25 cellular contexts compared by ENCODE assay signal in genomic region chr11:1178201-1178885, GRCh38. TPM values are rescaled to one million over a fixed set of nuclear protein-coding genes. Genes with fewer than 3 reads are reported as not detected.
"Had no signal": no experiment of that assay in that cellular context is flagged by ENCODE, and none has a peak within 500 bp of the region (broad histone marks: within the 10 kb centered on the region; RNA-seq: fewer than 3 reads in every experiment).

No MANE protein-coding gene starts in this region.

- ATAC-seq: naive thymus-derived CD4-positive, alpha-beta T cell; sciatic nerve; stimulated activated memory B cell treated with anti-CD40 and anti-IgM and Interleukin-4, amounts not matched to agents 10 μg/mL and 1 μg/mL and 100 μg/mL, for 72 hours had no signal

- H3K27me3 ChIP-seq: ovary, upper lobe of left lung, uterus had no signal

- H3K27ac ChIP-seq: dorsolateral prefrontal cortex, ovary, spleen, tibial artery, upper lobe of left lung, uterus had no signal

- H3K4me1 ChIP-seq: spleen, tibial artery, upper lobe of left lung, uterus had no signal

- DNase-seq: cortex of kidney; dorsolateral prefrontal cortex; effector CD8-positive, alpha-beta T cell; foreskin melanocyte; islet precursor cell; mammary epithelial cell; naive thymus-derived CD4-positive, alpha-beta T cell; nucleus accumbens; ovary; spleen; stimulated activated CD4-positive, alpha-beta T cell treated with anti-CD3 and anti-CD28 coated beads, Interleukin-15, amount 100 ng/mL, for 24 hours; stimulated activated CD4-positive, alpha-beta T cell treated with anti-CD3 and anti-CD28 coated beads, Interleukin-1b, Interleukin-23, amount 100 ng/mL, for 48 hours; stimulated activated CD4-positive, alpha-beta T cell treated with anti-CD3 and anti-CD28 coated beads, Interleukin-4, amount 100 ng/mL, for 24 hours; tibial artery; uterus had no signal

- H3K36me3 ChIP-seq: ovary, spleen, tibial artery, upper lobe of left lung, uterus had no signal

- H3K4me3 ChIP-seq: dorsolateral prefrontal cortex, ovary, spleen, tibial artery, upper lobe of left lung, uterus had no signal

- H3K9me3 ChIP-seq: ovary, spleen, tibial artery, upper lobe of left lung, uterus had no signal

RNA-seq across cellular contexts. Expression of gene MUC5AC, which starts 20.6 kb away (rescaled TPM):
- total RNA-seq: glomerular endothelial cell; liver; mammary epithelial cell; mesenteric fat pad; naive thymus-derived CD4-positive, alpha-beta T cell; neural crest cell; progenitor cell of endocrine pancreas; spleen had no signal
- polyA plus RNA-seq: liver; naive thymus-derived CD4-positive, alpha-beta T cell; ovary had no signal

RNA-seq across cellular contexts. Expression of gene MUC5B, which starts 44.5 kb away (rescaled TPM):
- total RNA-seq: glomerular endothelial cell; mesenteric fat pad; naive thymus-derived CD4-positive, alpha-beta T cell; progenitor cell of endocrine pancreas; skeletal muscle tissue; temporal lobe had no signal
- polyA plus RNA-seq: mammary epithelial cell; naive thymus-derived CD4-positive, alpha-beta T cell had no signal
